15 cellular contexts compared by ENCODE assay signal in the genomic region with DNA sequence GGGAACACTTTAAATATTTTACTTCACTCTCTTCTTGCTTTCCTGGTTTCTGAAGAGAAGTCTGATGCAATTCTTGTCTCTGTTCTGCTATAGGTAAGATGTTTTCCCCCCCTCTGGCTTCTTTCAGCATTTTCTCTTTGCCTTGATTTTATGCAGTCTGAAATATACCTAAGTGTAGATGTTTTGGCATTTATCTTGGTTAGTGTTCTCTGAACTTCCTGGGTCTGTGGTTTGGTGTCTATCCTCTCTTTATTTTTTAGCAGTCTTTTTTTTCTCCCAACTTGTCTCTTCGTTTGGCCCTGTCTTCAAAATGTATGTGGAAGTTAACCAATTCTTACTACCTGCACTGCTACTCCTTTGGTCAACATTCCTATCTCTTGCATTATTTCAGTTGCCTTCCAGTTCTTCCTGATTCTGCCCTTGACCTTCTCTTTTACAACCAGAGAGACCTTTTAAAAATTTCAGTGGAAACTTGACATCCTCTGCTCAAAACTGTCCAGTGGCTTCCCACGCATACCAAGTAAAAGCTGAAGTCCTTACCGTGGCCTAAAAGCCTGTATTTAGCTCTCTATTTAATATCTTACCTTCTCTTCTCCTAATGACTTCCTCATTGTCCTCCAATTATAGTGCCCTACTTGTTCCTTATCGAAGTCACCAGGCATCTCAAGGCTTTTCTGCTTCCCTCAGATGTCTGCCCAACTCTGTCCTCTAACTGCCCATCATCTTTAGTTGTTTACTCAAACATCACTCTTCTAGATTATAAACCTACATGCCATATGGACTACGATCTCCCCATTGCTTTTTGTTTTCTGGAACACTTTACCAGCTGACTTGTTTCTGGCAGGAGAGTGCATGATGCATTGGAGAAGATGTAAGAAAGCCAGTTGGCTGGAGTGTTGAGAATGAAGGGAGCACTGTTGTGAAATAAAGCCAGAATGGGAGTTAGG. TPM values are rescaled to one million over a fixed set of nuclear protein-coding genes. Genes with fewer than 3 reads are reported as not detected.
DNase-seq lines count a peak whose midpoint lies in the region; ATAC-seq and TF ChIP-seq lines count a peak whose summit lies in the region.
"Had no signal": no experiment of that assay in that cellular context is flagged by ENCODE, and none has a peak within 500 bp of the region (broad histone marks: within the 10 kb centered on the region; RNA-seq: fewer than 3 reads in every experiment).

No MANE protein-coding gene starts in this region.

- no peak for DNase-seq in DND-41
- peak; percentile 8 to 77 for DNase-seq in NCI-H446 (lab: John Stamatoyannopoulos, UW)
- peak; percentile 39 for DNase-seq in colonic mucosa
- peak in 3 of 10 donors; percentile 20 to 51 (median 37) for DNase-seq in naive thymus-derived CD8-positive, alpha-beta T cell
- DNase-seq in GM13977 (ENCODE audit: low spot score), result no peak
- no peak for DNase-seq in NCI-H82 treated with DMSO at 0.1 percent for 48 hours (lab: John Stamatoyannopoulos, UW; ENCODE audit: unreplicated experiment)
- DNase-seq in NCI-H1092 (lab: John Stamatoyannopoulos, UW), result no peak
- DNase-seq: activated CD4-positive, alpha-beta T cell treated with anti-CD3 and anti-CD28 coated beads, Interleukin-2, amount 50 U/mL, for 48 hours; foreskin fibroblast; HCEC 1CT; NCI-H1436 treated with DMSO at 0.1 percent for 48 hours had no signal

- no peak overlapping the region for H3K27ac Mint-ChIP-seq in naive thymus-derived CD8-positive, alpha-beta T cell

- ATAC-seq in DND-41 (ENCODE audit: insufficient read depth, low read depth) (peak; percentile 91), GM21619 (IDR thresholded peaks at IDR 0.05; ENCODE audit: unreplicated experiment) (no peak)
- peak; percentile 76 for ATAC-seq in naive thymus-derived CD8-positive, alpha-beta T cell

- peaks cover 25 to 60% (median 49%) of the 10 kb centered on the region in 4 donors for H3K4me1 Mint-ChIP-seq in naive thymus-derived CD8-positive, alpha-beta T cell

- peaks cover 57% of the 10 kb centered on the region for H3K79me2 ChIP-seq in DND-41 (ENCODE audit: insufficient read depth, low read length)

- no peaks in the 10 kb centered on the region for H3K9me3 Mint-ChIP-seq in naive thymus-derived CD8-positive, alpha-beta T cell

- H3K27ac ChIP-seq in DND-41 (ENCODE audit: low read length) (peak overlapping the region; percentile 43), colonic mucosa (peak overlapping the region; percentile 71)
- H3K27ac ChIP-seq: RWPE1 had no signal

- peak overlapping the region; percentile 46 for H3K4me2 ChIP-seq in DND-41 (ENCODE audit: insufficient read depth, low read length)

- peaks cover 0 to 4% (median 0%) of the 10 kb centered on the region in 3 donors for H3K36me3 Mint-ChIP-seq in naive thymus-derived CD8-positive, alpha-beta T cell

- TF ChIP-seq CTCF in DND-41 (IDR thresholded peaks at IDR 0.05; ENCODE audit: borderline replicate concordance, extremely low read depth, low read length, poor library complexity, severe bottlenecking), result no peak
- TF ChIP-seq CTCF in colonic mucosa (IDR thresholded peaks at IDR 0.05), result no peak
- TF ChIP-seq CTCF in GM13977 (IDR thresholded peaks at IDR 0.05; ENCODE audit: extremely low read depth, insufficient read depth, missing control alignments), result no peak

- H3K4me1 ChIP-seq in DND-41 (ENCODE audit: insufficient read depth, low read length) (peaks cover 29% of the 10 kb centered on the region), colonic mucosa (peaks cover 19% of the 10 kb centered on the region)

- no peaks in the 10 kb centered on the region for H3K27me3 Mint-ChIP-seq in naive thymus-derived CD8-positive, alpha-beta T cell

- intact Hi-C loops in colonic mucosa (cut with DNase I), result no loop called here

- H3K4me3 ChIP-seq in DND-41 (ENCODE audit: low read depth in 1 of 2, low read length in 2 of 2), result no peak overlapping the region
- H3K4me3 ChIP-seq in colonic mucosa, result no peak overlapping the region
- H3K4me3 ChIP-seq: ascending aorta, skin epidermis had no signal

- H3K9ac ChIP-seq in DND-41 (ENCODE audit: low read depth, low read length) (0 out of 2 replicates have a peak overlapping the region, but pooled peaks have one; percentile 22), colonic mucosa (ENCODE audit: low read depth in 2 of 2, low read length in 2 of 2) (peak overlapping the region in 1 of 2 donors; percentile 52)

- no peaks in the 10 kb centered on the region for H3K36me3 ChIP-seq in DND-41 (ENCODE audit: insufficient read depth, low read length)
- no peaks in the 10 kb centered on the region for H3K36me3 ChIP-seq in colonic mucosa
- H3K36me3 ChIP-seq: ascending aorta had no signal

- H3K4me3 Mint-ChIP-seq in naive thymus-derived CD8-positive, alpha-beta T cell, result no peak overlapping the region

- no peak overlapping the region for H2AFZ ChIP-seq in DND-41 (ENCODE audit: low read depth, low read length)

- H3K27me3 ChIP-seq in DND-41 (ENCODE audit: insufficient read depth, low read length, poor library complexity) (no peaks in the 10 kb centered on the region), colonic mucosa (no peaks in the 10 kb centered on the region)
- H3K27me3 ChIP-seq: ascending aorta had no signal

- POLR2A ChIA-PET in naive thymus-derived CD8-positive, alpha-beta T cell (lab: Charles Lee), result interaction anchor here (2.5 kb wide), 1 partner anchor 12 kb away, joined by 8 read pairs; no protein-coding TSS in a partner anchor

- in situ Hi-C loops in GM13977 (cut with MboI; ENCODE audit: low pct_unique_long_range_greater_than_20kb, low sequenced_read_pairs, unreplicated experiment), result no loop called here

- peaks cover under 1% of the 10 kb centered on the region; the same call in 1 of the 2 replicates for H4K20me1 ChIP-seq in DND-41 (ENCODE audit: insufficient read depth, low read length)

- H3K9me3 ChIP-seq in DND-41 (ENCODE audit: insufficient read depth, low read length, severe bottlenecking) (no peaks in the 10 kb centered on the region), colonic mucosa (no peaks in the 10 kb centered on the region)
- H3K9me3 ChIP-seq: ascending aorta had no signal

RNA-seq across cellular contexts. Expression of gene RAP1A, which starts 40.9 kb away (rescaled TPM):
- total RNA-seq in colonic mucosa, result 100 to 1,000 TPM in 1 of 2 donors, 10 to 100 TPM in 1; 83.9 to 146 TPM
- 100 to 1,000 TPM; 124 to 130 TPM for total RNA-seq in naive thymus-derived CD8-positive, alpha-beta T cell
- polyA plus RNA-seq in naive thymus-derived CD8-positive, alpha-beta T cell, result 10 to 100 TPM; 43.4 to 53.9 (median 50.0) TPM

Comparison
In these comparisons a context has a peak if more than half of its experiments do, and no peak if none do; other contexts are left out.
1. DNase-seq: peak in NCI-H446 (2 of 2) and colonic mucosa (single experiment); none in DND-41 (single experiment), GM13977 (single experiment), NCI-H82 treated with DMSO at 0.1 percent for 48 hours (single experiment) and NCI-H1092 (single experiment).